15 cellular contexts compared by ENCODE assay signal in the genomic region with DNA sequence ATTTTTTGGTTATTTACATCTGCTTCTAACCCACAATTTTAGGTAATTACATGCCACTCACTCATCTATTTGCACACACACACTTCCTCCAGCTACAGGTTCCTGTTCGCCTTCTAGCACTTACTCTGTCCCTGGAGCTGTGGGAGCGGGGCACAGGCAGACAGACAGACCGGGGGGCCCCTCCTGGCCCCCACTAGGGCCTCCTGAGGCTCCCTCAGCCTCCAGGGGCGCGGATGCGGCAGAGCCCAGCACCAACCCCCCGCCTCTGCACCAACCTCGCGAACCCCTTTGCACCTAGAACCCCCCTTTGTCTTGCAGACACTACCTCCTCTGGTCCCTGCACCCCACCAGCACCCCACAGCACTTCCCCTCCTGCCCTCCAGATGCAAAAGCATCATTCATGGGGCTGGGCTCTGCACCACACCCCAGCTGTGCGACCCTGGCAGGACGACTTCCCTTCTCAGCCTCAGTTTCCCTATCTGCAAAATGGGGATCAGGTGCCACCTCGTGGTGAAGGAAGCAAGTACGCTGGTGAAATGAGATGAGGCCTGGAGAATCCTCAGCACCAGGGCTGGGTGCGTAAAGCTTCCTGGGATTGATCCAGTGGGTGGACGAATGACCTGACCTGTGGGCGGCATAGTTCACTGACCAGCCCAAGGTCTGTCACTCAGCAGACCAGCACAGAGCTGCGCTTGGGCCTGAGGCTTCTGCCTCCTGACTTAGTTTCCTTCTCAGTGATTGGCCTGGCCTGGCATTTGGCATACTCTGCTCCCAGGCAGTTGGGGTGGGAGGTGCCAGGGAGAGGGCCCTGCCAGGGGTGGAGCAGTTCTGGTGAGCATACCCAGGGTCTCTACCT. TPM values are rescaled to one million over a fixed set of nuclear protein-coding genes. Genes with fewer than 3 reads are reported as not detected.
DNase-seq lines count a peak whose midpoint lies in the region; ATAC-seq and TF ChIP-seq lines count a peak whose summit lies in the region.
"Had no signal": no experiment of that assay in that cellular context is flagged by ENCODE, and none has a peak within 500 bp of the region (broad histone marks: within the 10 kb centered on the region; RNA-seq: fewer than 3 reads in every experiment).

No MANE protein-coding gene starts in this region.

- H3F3A ChIP-seq in DOHH2 (ENCODE audit: control insufficient read depth, insufficient read depth), result no peaks in the 10 kb centered on the region
- peaks cover 14% of the 10 kb centered on the region for H3F3A ChIP-seq in neural progenitor cell (ENCODE audit: low read depth)

- H3K9ac ChIP-seq in HCT116 (ENCODE audit: low read length) (no peak overlapping the region), neural progenitor cell (no peak overlapping the region)

- DNase-seq in HCT116 (ENCODE audit: low read depth, low spot score), result no peak
- DNase-seq in astrocyte of the spinal cord (ENCODE audit: low read depth, low spot score), result no peak
- no peak for DNase-seq in neural progenitor cell (ENCODE audit: low spot score)
- no peak for DNase-seq in T1000 (lab: John Stamatoyannopoulos, UW)
- DNase-seq: activated CD4-positive, alpha-beta T cell treated with anti-CD3 and anti-CD28 coated beads, Interleukin-2, amount 50 U/mL, for 1 hour; DMS79; effector CD8-positive, alpha-beta T cell; heart right ventricle; NCI-H1105; NCI-H774 had no signal

- H3K4me1 ChIP-seq in DOHH2 (ENCODE audit: control insufficient read depth, low read length) (no peaks in the 10 kb centered on the region), HCT116 (ENCODE audit: control insufficient read depth in 1 of 2, insufficient read depth in 2 of 2, low read length in 2 of 2) (no peaks in the 10 kb centered on the region), neural progenitor cell (peaks cover 5% of the 10 kb centered on the region)

- no peaks in the 10 kb centered on the region for H3K27me3 ChIP-seq in DOHH2 (ENCODE audit: control insufficient read depth, low read length)
- no peaks in the 10 kb centered on the region for H3K27me3 ChIP-seq in HCT116 (ENCODE audit: insufficient read depth, low read length)
- peaks cover 8% of the 10 kb centered on the region for H3K27me3 ChIP-seq in neural progenitor cell
- H3K27me3 ChIP-seq: heart right ventricle had no signal

- CTCF ChIA-PET in HCT116 (lab: Charles Lee), result no interaction called here

- H3K27ac ChIP-seq in DOHH2 (ENCODE audit: low read depth, low read length) (no peak overlapping the region), HCT116 (ENCODE audit: low read depth, low read length) (no peak overlapping the region), neural progenitor cell (no peak overlapping the region)
- H3K27ac ChIP-seq: heart right ventricle had no signal

- H2AFZ ChIP-seq in HCT116 (ENCODE audit: low read depth, low read length, poor library complexity, severe bottlenecking) (no peak overlapping the region), neural progenitor cell (replicated peaks) (no peak overlapping the region)

- no peaks in the 10 kb centered on the region for H4K20me1 ChIP-seq in DOHH2 (ENCODE audit: control insufficient read depth, insufficient read depth, low read depth, low read length)
- no peaks in the 10 kb centered on the region for H4K20me1 ChIP-seq in HCT116 (ENCODE audit: insufficient read depth)
- H4K20me1 ChIP-seq in neural progenitor cell (ENCODE audit: low read depth), result peaks cover 25% of the 10 kb centered on the region

- no TSS peak for BruUV-seq in HCT116 (replicated peaks; lab: Mats Ljungman, UMichigan)

- RAD21 ChIA-PET in HCT116 (lab: Charles Lee; ENCODE audit: low non-redundant PET in 1 of 2, low total read pairs in 2 of 2, uncharacterized antibody in 2 of 2, unreplicated experiment in 2 of 2), result no interaction called here

- no peak overlapping the region for H3K4me2 ChIP-seq in DOHH2 (ENCODE audit: low read length)
- H3K4me2 ChIP-seq in HCT116 (ENCODE audit: low read length), result no peak overlapping the region
- H3K4me2 ChIP-seq in neural progenitor cell, result no peak overlapping the region

- no peaks in the 10 kb centered on the region for H3K27me3 Mint-ChIP-seq in neural progenitor cell (ENCODE audit: insufficient read depth, low read depth)

- H3K79me2 ChIP-seq in DOHH2 (ENCODE audit: control insufficient read depth, low read length) (no peaks in the 10 kb centered on the region), HCT116 (ENCODE audit: insufficient read depth, low read length) (no peaks in the 10 kb centered on the region), neural progenitor cell (ENCODE audit: low read depth) (no peaks in the 10 kb centered on the region)

- TF ChIP-seq CTCF in DOHH2 (IDR thresholded peaks at IDR 0.05; ENCODE audit: low read depth, low read length, poor library complexity, severe bottlenecking), result peak; percentile 43
- peak; percentile 18 to 40 (median 21); a peak in 2 of 6 replicates for TF ChIP-seq CTCF in HCT116 (IDR thresholded peaks at IDR 0.05 in 2 of 3, conservative IDR thresholded peaks at IDR 0.05 in 1 of 3; ENCODE audit: borderline replicate concordance in 1 of 3, insufficient read depth in 1 of 3, low read depth in 2 of 3, low read length in 2 of 3)
- TF ChIP-seq CTCF in astrocyte of the spinal cord (IDR thresholded peaks at IDR 0.05; ENCODE audit: low read depth, low read length), result peak; percentile 25
- TF ChIP-seq CTCF in neural progenitor cell (IDR thresholded peaks at IDR 0.05), result peak; percentile 41

- peaks cover 15% of the 10 kb centered on the region for H3K9me3 Mint-ChIP-seq in neural progenitor cell

- H3K27ac Mint-ChIP-seq in neural progenitor cell, result no peak overlapping the region
- H3K27ac Mint-ChIP-seq: memory B cell; stimulated activated naive CD8-positive, alpha-beta T cell treated with anti-CD3 and anti-CD28 coated beads, Interleukin-15, amount 100 ng/mL, for 72 hours had no signal

- ATAC-seq in HCT116, result no peak
- no peak for ATAC-seq in HG03342 (IDR thresholded peaks at IDR 0.05; ENCODE audit: unreplicated experiment)
- no peak for ATAC-seq in GM18511 (IDR thresholded peaks at IDR 0.05; ENCODE audit: unreplicated experiment)
- ATAC-seq: stimulated activated naive CD8-positive, alpha-beta T cell treated with anti-CD3 and anti-CD28 coated beads, Interleukin-15, amount 100 ng/mL, for 72 hours had no signal

- intact Hi-C loops in HCT116 (cut with micrococcal nuclease), result no loop called here

- peaks cover 20% of the 10 kb centered on the region for H3K36me3 Mint-ChIP-seq in neural progenitor cell
- H3K36me3 Mint-ChIP-seq: memory B cell had no signal

- H3K9me3 ChIP-seq in DOHH2 (ENCODE audit: control insufficient read depth, insufficient read depth, low read length), result peaks cover 26% of the 10 kb centered on the region
- peaks cover 8 to 16% of the 10 kb centered on the region in 2 experiments; a peak in 3 of 4 replicates for H3K9me3 ChIP-seq in HCT116 (ENCODE audit: control insufficient read depth in 1 of 2, insufficient read depth in 1 of 2, low read depth in 1 of 2, low read length in 2 of 2)
- H3K9me3 ChIP-seq in neural progenitor cell (ENCODE audit: low read depth), result peaks cover 6% of the 10 kb centered on the region

- no peak for TF ChIP-seq POLR2A in HCT116 (IDR thresholded peaks at IDR 0.05; ENCODE audit: borderline replicate concordance, extremely low read depth, insufficient read depth, insufficient read length)

- H3K4me3 ChIP-seq in DOHH2 (ENCODE audit: low read length) (no peak overlapping the region), HCT116 (replicated peaks in 1 of 2; ENCODE audit: low read depth in 1 of 2, low read length in 2 of 2) (no peak overlapping the region), astrocyte of the spinal cord (ENCODE audit: low read depth, low read length) (no peak overlapping the region), neural progenitor cell (no peak overlapping the region)
- H3K4me3 ChIP-seq: heart right ventricle had no signal

- in situ Hi-C loops in astrocyte of the spinal cord (cut with HindIII; ENCODE audit: low sequenced_read_pairs), result no loop called here

- H3K4me1 Mint-ChIP-seq in neural progenitor cell, result peaks cover 14% of the 10 kb centered on the region
- H3K4me1 Mint-ChIP-seq: stimulated activated naive CD8-positive, alpha-beta T cell treated with anti-CD3 and anti-CD28 coated beads, Interleukin-15, amount 100 ng/mL, for 72 hours had no signal

- H3K36me3 ChIP-seq in DOHH2 (ENCODE audit: control insufficient read depth, low read length), result no peaks in the 10 kb centered on the region
- no peaks in the 10 kb centered on the region for H3K36me3 ChIP-seq in HCT116 (ENCODE audit: control insufficient read depth in 1 of 2, insufficient read depth in 2 of 2, low read length in 2 of 2)
- no peaks in the 10 kb centered on the region for H3K36me3 ChIP-seq in neural progenitor cell

- POLR2A ChIA-PET in HCT116 (lab: Charles Lee), result no interaction called here

- H3K4me3 Mint-ChIP-seq in neural progenitor cell, result no peak overlapping the region
- H3K4me3 Mint-ChIP-seq: memory B cell; stimulated activated naive CD8-positive, alpha-beta T cell treated with anti-CD3 and anti-CD28 coated beads, Interleukin-15, amount 100 ng/mL, for 72 hours had no signal

- no peaks in the 10 kb centered on the region for H3K9me2 ChIP-seq in DOHH2 (replicated peaks; ENCODE audit: control insufficient read depth, low read length)
- no peaks in the 10 kb centered on the region for H3K9me2 ChIP-seq in HCT116 (ENCODE audit: insufficient read depth)

- peak; percentile 32; the same call in 1 of the 2 replicates for TF ChIP-seq RAD21 in HCT116 (IDR thresholded peaks at IDR 0.05; ENCODE audit: low read depth)

TF ChIP-seq in HCT116, 20 proteins besides CTCF, POLR2A, EP300 and RAD21 (continues in another document):
- TF ChIP-seq, protein P1, sequence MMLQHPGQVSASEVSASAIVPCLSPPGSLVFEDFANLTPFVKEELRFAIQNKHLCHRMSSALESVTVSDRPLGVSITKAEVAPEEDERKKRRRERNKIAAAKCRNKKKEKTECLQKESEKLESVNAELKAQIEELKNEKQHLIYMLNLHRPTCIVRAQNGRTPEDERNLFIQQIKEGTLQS (IDR thresholded peaks at IDR 0.05), result no peak
- TF ChIP-seq ZFX (IDR thresholded peaks at IDR 0.05), result no peak
- TF ChIP-seq, protein P2, sequence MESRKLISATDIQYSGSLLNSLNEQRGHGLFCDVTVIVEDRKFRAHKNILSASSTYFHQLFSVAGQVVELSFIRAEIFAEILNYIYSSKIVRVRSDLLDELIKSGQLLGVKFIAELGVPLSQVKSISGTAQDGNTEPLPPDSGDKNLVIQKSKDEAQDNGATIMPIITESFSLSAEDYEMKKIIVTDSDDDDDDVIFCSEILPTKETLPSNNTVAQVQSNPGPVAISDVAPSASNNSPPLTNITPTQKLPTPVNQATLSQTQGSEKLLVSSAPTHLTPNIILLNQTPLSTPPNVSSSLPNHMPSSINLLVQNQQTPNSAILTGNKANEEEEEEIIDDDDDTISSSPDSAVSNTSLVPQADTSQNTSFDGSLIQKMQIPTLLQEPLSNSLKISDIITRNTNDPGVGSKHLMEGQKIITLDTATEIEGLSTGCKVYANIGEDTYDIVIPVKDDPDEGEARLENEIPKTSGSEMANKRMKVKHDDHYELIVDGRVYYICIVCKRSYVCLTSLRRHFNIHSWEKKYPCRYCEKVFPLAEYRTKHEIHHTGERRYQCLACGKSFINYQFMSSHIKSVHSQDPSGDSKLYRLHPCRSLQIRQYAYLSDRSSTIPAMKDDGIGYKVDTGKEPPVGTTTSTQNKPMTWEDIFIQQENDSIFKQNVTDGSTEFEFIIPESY (IDR thresholded peaks at IDR 0.05; ENCODE audit: extremely low read depth, insufficient replicate concordance, low read length), result no peak

RNA-seq across cellular contexts. Expression of a gene that starts 37.9 kb away (rescaled TPM):
- total RNA-seq in HCT116 (2021; ENCODE audit: unreplicated experiment) (4.4 TPM), neural progenitor cell (ENCODE audit: low replicate concordance) (2.2 and 13.6 TPM in 2 replicates)
- 3.2 and 3.5 TPM in 2 replicates for polyA plus RNA-seq in HCT116 (2012)
